8 cellular contexts compared by ENCODE assay signal in the genomic region with DNA sequence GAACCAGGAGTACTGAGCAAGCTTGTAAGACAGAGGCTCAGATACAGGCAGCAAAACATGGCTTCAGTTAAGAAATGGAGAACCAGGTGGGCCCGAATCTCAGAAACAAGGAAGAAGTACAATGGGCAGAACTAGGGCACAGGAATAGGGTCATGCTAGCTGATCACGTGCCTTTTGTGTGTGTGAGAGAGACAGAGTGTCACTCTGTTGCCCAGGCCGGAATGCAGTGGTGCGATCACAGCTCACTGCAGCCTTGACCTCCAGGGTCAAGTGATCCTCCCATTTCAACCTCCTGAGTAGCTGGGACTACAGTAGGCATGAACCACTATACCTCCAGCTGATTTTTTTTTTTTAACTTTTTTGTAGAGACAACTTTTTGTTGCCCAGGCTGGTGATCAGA.
"Had no signal": no experiment of that assay in that cellular context is flagged by ENCODE, and none has a peak within 500 bp of the region (broad histone marks: within the 10 kb centered on the region; RNA-seq: fewer than 3 reads in every experiment).

No MANE protein-coding gene starts in this region.

- H2AFZ ChIP-seq: GM23248 had no signal

- H3K27ac Mint-ChIP-seq: HFFc6 had no signal

- H3K9me3 ChIP-seq: HAP-1 had no signal

- ATAC-seq: HCT116, K562 had no signal

- DNase-seq: GM23248, GOT3, H7, HFFc6, KG1 had no signal

- H3K4me3 ChIP-seq: GM23248, HAP-1, K562 had no signal

- H3K27ac ChIP-seq: GM23248 had no signal

- H3K36me3 ChIP-seq: HAP-1 had no signal

- H3K4me3 Mint-ChIP-seq: HFFc6 had no signal

- H3K4me1 ChIP-seq: HAP-1 had no signal
